In the genomic region with DNA sequence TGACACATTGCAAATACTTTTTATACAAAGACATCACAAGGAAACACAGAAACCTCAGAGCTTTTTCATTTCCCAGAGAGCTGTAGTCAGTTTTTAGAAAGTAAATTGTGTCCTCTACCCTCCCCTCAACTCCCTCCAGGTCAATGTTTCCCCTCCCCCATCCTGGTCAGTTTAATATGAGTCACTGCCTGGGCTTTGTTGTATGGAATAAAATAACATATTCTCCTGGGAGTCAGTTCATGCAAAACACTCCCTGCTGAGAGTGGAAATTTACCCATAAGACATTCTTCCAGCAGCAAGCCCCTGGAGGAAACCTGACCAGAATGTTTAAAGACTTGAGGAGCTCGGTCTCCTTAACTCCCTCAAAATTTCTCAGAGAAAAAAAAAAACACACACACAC, we compare ENCODE assay signal across 10 cellular contexts.
A peak's percentile ranks its signal among the peaks of the same experiment; 100 is the strongest.
DNase-seq lines count a peak whose midpoint lies in the region; ATAC-seq and TF ChIP-seq lines count a peak whose summit lies in the region.
"Had no signal": no experiment of that assay in that cellular context is flagged by ENCODE, and none has a peak within 500 bp of the region (broad histone marks: within the 10 kb centered on the region; RNA-seq: fewer than 3 reads in every experiment).

No MANE protein-coding gene starts in this region.

- peaks cover 6 to 18% of the 10 kb centered on the region in 2 donors for H3K4me1 ChIP-seq in aorta (ENCODE audit: control insufficient read depth in 1 of 2, insufficient read depth in 2 of 2, low read length in 2 of 2)

- intact Hi-C loops in left cardiac atrium (cut with DNase I) = no loop called here
- intact Hi-C loops in Right ventricle myocardium inferior (cut with DNase I) = no loop called here
- intact Hi-C loops in aorta (cut with DNase I) = loop anchor here in 1 of 2 donors (5.0 to 10.0 kb wide), 2 partner anchors 104 to 141 kb away; no protein-coding TSS in a partner anchor

- H3K27me3 ChIP-seq in kidney epithelial cell (ENCODE audit: control insufficient read depth, insufficient read depth, low read length) = no peaks in the 10 kb centered on the region
- H3K27me3 ChIP-seq in aorta (ENCODE audit: control insufficient read depth in 1 of 2, insufficient read depth in 2 of 2, low read length in 1 of 2) = no peaks in the 10 kb centered on the region

- no peaks in the 10 kb centered on the region for H3K9me3 ChIP-seq in aorta (ENCODE audit: control insufficient read depth, low read length)

- H3K4me3 ChIP-seq in astrocyte of the spinal cord (ENCODE audit: low read depth, low read length) (no peak overlapping the region), kidney epithelial cell (ENCODE audit: low read depth, low read length) (no peak overlapping the region), aorta (ENCODE audit: low read length in 2 of 2) (no peak overlapping the region)

- DNase-seq in left cardiac atrium = no peak
- DNase-seq in Right ventricle myocardium inferior (ENCODE audit: missing footprints) = no peak
- DNase-seq in astrocyte of the spinal cord (ENCODE audit: low read depth, low spot score) = peak; percentile 96
- peak; percentile 37 for DNase-seq in kidney epithelial cell (ENCODE audit: low read depth)
- DNase-seq in aorta = no peak
- no peak for DNase-seq in GM20000 (ENCODE audit: low spot score)
- DNase-seq in cerebellar cortex (ENCODE audit: low spot score) = no peak
- DNase-seq: cerebellar nuclear complex had no signal

- H3K27ac ChIP-seq in aorta (ENCODE audit: low read depth in 1 of 2, low read length in 2 of 2) = no peak overlapping the region

- WGBS in aorta, 2 donors = 0 to 6% methylated on average over 1 of the region's 1 CpG

- ATAC-seq in left cardiac atrium = peak; percentile 32 to 75
- ATAC-seq in Right ventricle myocardium inferior = no peak
- peak; percentile 69 for ATAC-seq in aorta (ENCODE audit: low FRiP score)
- no peak for ATAC-seq in GM19463 (IDR thresholded peaks at IDR 0.05; ENCODE audit: unreplicated experiment)
- ATAC-seq: sciatic nerve had no signal

- TF ChIP-seq CTCF in astrocyte of the spinal cord (IDR thresholded peaks at IDR 0.05; ENCODE audit: low read depth, low read length) = no peak
- no peak for TF ChIP-seq CTCF in kidney epithelial cell (IDR thresholded peaks at IDR 0.05; ENCODE audit: insufficient read depth, low read length, poor library complexity, severe bottlenecking)
- no peak for TF ChIP-seq CTCF in GM20000 (IDR thresholded peaks at IDR 0.05; ENCODE audit: extremely low read depth, missing control alignments)

- in situ Hi-C loops in astrocyte of the spinal cord (cut with HindIII; ENCODE audit: low sequenced_read_pairs) = no loop called here

- no peaks in the 10 kb centered on the region for H3K36me3 ChIP-seq in kidney epithelial cell (ENCODE audit: control insufficient read depth, insufficient read depth, low read length)
- no peaks in the 10 kb centered on the region for H3K36me3 ChIP-seq in aorta (ENCODE audit: control insufficient read depth in 1 of 2, insufficient read depth in 2 of 2, low read length in 1 of 2)

Comparison
In these comparisons a context has a peak if more than half of its experiments do, and no peak if none do; other contexts are left out.
1. ATAC-seq: peak in left cardiac atrium (2 of 2) and aorta (single experiment); none in Right ventricle myocardium inferior (single experiment) and GM19463 (single experiment).
2. DNase-seq: peak in astrocyte of the spinal cord (single experiment) and kidney epithelial cell (single experiment); none in left cardiac atrium (single experiment), Right ventricle myocardium inferior (single experiment), aorta (0 of 2), GM20000 (single experiment) and cerebellar cortex (single experiment).